Comparison of ENCODE assay signal across 9 cellular contexts in genomic region chr3:196983186-196983585, GRCh38. TPM values are rescaled to one million over a fixed set of nuclear protein-coding genes. Genes with fewer than 3 reads are reported as not detected.
"Had no signal": no experiment of that assay in that cellular context is flagged by ENCODE, and none has a peak within 500 bp of the region (broad histone marks: within the 10 kb centered on the region; RNA-seq: fewer than 3 reads in every experiment).

No MANE protein-coding gene starts in this region.

- H3K9me3 ChIP-seq: HAP-1 had no signal

- H3K36me3 ChIP-seq: HAP-1 had no signal

- H3K4me3 ChIP-seq: GM23338, HAP-1 had no signal

- H2AFZ ChIP-seq: GM23338 had no signal

- FAIRE-seq: H1, HTR-8/SVneo had no signal

- ATAC-seq: GM23338 had no signal

- DNase-seq: H7, HFFc6, Kasumi-1, KG1 had no signal

- H3K4me1 ChIP-seq: HAP-1 had no signal

- H3K4me2 ChIP-seq: GM23338 had no signal

RNA-seq across cellular contexts. Expression of gene PIGZ, which starts 14.6 kb away (rescaled TPM):
- total RNA-seq: GM23338, H1 had no signal

RNA-seq across cellular contexts. Expression of gene MELTF, which starts 46.4 kb away (rescaled TPM):
- polyA plus RNA-seq: IgD-negative memory B cell had no signal
